ENCODE assay signal across 16 cellular contexts in the genomic region with DNA sequence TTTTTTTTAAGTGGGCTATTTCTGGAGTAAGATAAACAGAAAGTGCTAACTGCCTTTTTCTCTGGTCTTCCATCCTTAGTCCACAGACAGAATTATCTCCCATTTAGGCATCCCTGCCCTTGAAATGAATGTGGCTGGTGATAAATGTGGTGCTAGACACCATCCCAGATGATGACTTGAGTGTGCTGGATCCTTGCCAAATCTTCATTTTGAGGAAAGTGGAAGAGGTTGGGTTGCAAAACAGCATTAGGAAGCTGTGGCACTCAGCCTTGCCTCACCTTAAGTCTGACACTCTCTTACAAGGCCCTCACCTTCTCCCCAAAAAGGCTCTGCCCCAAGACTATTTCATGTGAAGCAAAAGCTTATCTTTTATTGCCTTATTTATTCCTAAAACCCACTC. TPM values are rescaled to one million over a fixed set of nuclear protein-coding genes. Genes with fewer than 3 reads are reported as not detected.
"Had no signal": no experiment of that assay in that cellular context is flagged by ENCODE, and none has a peak within 500 bp of the region (broad histone marks: within the 10 kb centered on the region; RNA-seq: fewer than 3 reads in every experiment).

No MANE protein-coding gene starts in this region.

- H3K4me1 Mint-ChIP-seq: naive B cell, neural progenitor cell had no signal

- H3K36me3 Mint-ChIP-seq: activated CD4-positive, alpha-beta memory T cell treated with anti-CD3 and anti-CD28 coated beads for 36 hours; activated CD8-positive, alpha-beta memory T cell treated with anti-CD3 and anti-CD28 coated beads, Interleukin-2, amount 10 ng/mL, durations not matched to agents 7 days and 5 days; activated naive CD4-positive, alpha-beta T cell treated with anti-CD3 and anti-CD28 coated beads, Interleukin-2, amount 50 U/mL, for 72 hours; naive B cell; neural progenitor cell had no signal

- H3K9me3 Mint-ChIP-seq: activated CD4-positive, alpha-beta memory T cell treated with anti-CD3 and anti-CD28 coated beads for 36 hours; activated naive CD4-positive, alpha-beta T cell treated with anti-CD3 and anti-CD28 coated beads, Interleukin-2, amount 50 U/mL, for 72 hours; activated T-cell treated with anti-CD3 and anti-CD28 coated beads, Interleukin-2, amount 50 U/mL, for 4 hours; naive B cell; neural progenitor cell; stimulated activated naive CD8-positive, alpha-beta T cell treated with anti-CD3 and anti-CD28 coated beads, Interleukin-15, Interleukin-2, amounts not matched to agents 100 ng/mL and 50 ng/mL, for 24 hours had no signal

- ATAC-seq: activated CD4-positive, alpha-beta T cell treated with anti-CD3 and anti-CD28 coated beads for 36 hours; activated CD8-positive, alpha-beta memory T cell treated with anti-CD3 and anti-CD28 coated beads, Interleukin-2, amount 10 ng/mL, durations not matched to agents 7 days and 5 days; activated naive CD4-positive, alpha-beta T cell treated with anti-CD3 and anti-CD28 coated beads, Interleukin-2, amount 50 U/mL, for 72 hours; activated T-cell treated with anti-CD3 and anti-CD28 coated beads, Interleukin-2, amount 50 U/mL, for 4 hours; pancreas; sciatic nerve had no signal

- H3K27ac Mint-ChIP-seq: activated CD4-positive, alpha-beta memory T cell treated with anti-CD3 and anti-CD28 coated beads for 36 hours; activated CD4-positive, alpha-beta T cell treated with anti-CD3 and anti-CD28 coated beads for 36 hours; activated CD8-positive, alpha-beta memory T cell treated with anti-CD3 and anti-CD28 coated beads, Interleukin-2, amount 10 ng/mL, durations not matched to agents 7 days and 5 days; activated naive CD4-positive, alpha-beta T cell treated with anti-CD3 and anti-CD28 coated beads, Interleukin-2, amount 50 U/mL, for 72 hours; naive B cell; neural progenitor cell had no signal

- H3K4me3 Mint-ChIP-seq: activated CD4-positive, alpha-beta memory T cell treated with anti-CD3 and anti-CD28 coated beads for 36 hours; activated CD4-positive, alpha-beta T cell treated with anti-CD3 and anti-CD28 coated beads for 36 hours; activated CD8-positive, alpha-beta memory T cell treated with anti-CD3 and anti-CD28 coated beads, Interleukin-2, amount 10 ng/mL, durations not matched to agents 7 days and 5 days; activated T-cell treated with anti-CD3 and anti-CD28 coated beads, Interleukin-2, amount 50 U/mL, for 4 hours; naive B cell; neural progenitor cell; stimulated activated naive CD8-positive, alpha-beta T cell treated with anti-CD3 and anti-CD28 coated beads, Interleukin-15, Interleukin-2, amounts not matched to agents 100 ng/mL and 50 ng/mL, for 24 hours had no signal

- DNase-seq: activated CD4-positive, alpha-beta memory T cell treated with anti-CD3 and anti-CD28 coated beads for 36 hours; activated CD4-positive, alpha-beta T cell treated with anti-CD3 and anti-CD28 coated beads for 36 hours; activated CD8-positive, alpha-beta memory T cell treated with anti-CD3 and anti-CD28 coated beads, Interleukin-2, amount 10 ng/mL, durations not matched to agents 7 days and 5 days; activated effector memory CD4-positive, alpha-beta T cell treated with Interleukin-2 at 50 U/mL for 16 hours; activated T-cell treated with anti-CD3 and anti-CD28 coated beads, Interleukin-2, amount 50 U/mL, for 4 hours; caudate nucleus; foreskin fibroblast; glutamatergic neuron; left ventricle myocardium inferior; naive B cell; pancreas; upper lobe of left lung had no signal

RNA-seq across cellular contexts. Expression of gene MAB21L3, which starts 19.2 kb away (rescaled TPM):
- total RNA-seq: activated CD4-positive, alpha-beta memory T cell treated with anti-CD3 and anti-CD28 coated beads for 36 hours; activated CD4-positive, alpha-beta T cell treated with anti-CD3 and anti-CD28 coated beads for 36 hours; activated CD8-positive, alpha-beta memory T cell treated with anti-CD3 and anti-CD28 coated beads, Interleukin-2, amount 10 ng/mL, durations not matched to agents 7 days and 5 days; activated naive CD4-positive, alpha-beta T cell treated with anti-CD3 and anti-CD28 coated beads, Interleukin-2, amount 50 U/mL, for 72 hours; activated T-cell treated with anti-CD3 and anti-CD28 coated beads, Interleukin-2, amount 50 U/mL, for 4 hours; left ventricle myocardium inferior; sciatic nerve had no signal
